In the genomic region with DNA sequence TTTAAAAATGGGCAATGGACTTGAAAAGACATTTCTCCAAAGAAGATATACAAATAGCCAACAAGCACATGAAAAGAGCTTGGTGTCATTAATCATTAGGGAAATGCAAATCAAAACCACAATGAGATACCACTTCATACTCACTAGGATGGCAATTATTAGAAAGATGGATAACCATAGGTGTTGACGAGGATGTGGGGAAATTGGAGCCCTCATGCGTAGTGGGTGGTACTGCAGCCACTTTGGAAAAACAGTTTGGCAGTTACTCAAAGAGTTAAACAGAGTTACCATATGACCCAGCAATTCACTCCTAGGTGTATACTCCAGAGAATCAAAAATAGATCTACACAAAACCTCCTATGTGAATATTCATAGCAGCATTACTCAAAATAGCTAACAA, we compare ENCODE assay signal across 20 cellular contexts.
"Had no signal": no experiment of that assay in that cellular context is flagged by ENCODE, and none has a peak within 500 bp of the region (broad histone marks: within the 10 kb centered on the region; RNA-seq: fewer than 3 reads in every experiment).

No MANE protein-coding gene starts in this region.

- H3K4me1 ChIP-seq: colonic mucosa, foreskin keratinocyte, gastroesophageal sphincter, heart left ventricle, left lung had no signal

- H2AFZ ChIP-seq: hepatocyte had no signal

- ATAC-seq: foreskin keratinocyte; gastroesophageal sphincter; heart left ventricle; left cardiac atrium; left lung; left ventricle myocardium superior; lower lobe of right lung; mucosa of descending colon; naive thymus-derived CD4-positive, alpha-beta T cell had no signal

- H3K9me3 ChIP-seq: colonic mucosa, esophagus muscularis mucosa, gastroesophageal sphincter, left lung, lower lobe of right lung, mucosa of descending colon had no signal

- H3K27me3 ChIP-seq: colonic mucosa, heart left ventricle, hepatocyte, left lung had no signal

- H3K4me3 ChIP-seq: colonic mucosa, esophagus muscularis mucosa, gastroesophageal sphincter, heart left ventricle, hepatocyte, left lung, lower lobe of right lung, mucosa of descending colon had no signal

- H3K36me3 ChIP-seq: colonic mucosa, esophagus muscularis mucosa, gastroesophageal sphincter, heart left ventricle, left lung, lower lobe of right lung had no signal

- H3K4me2 ChIP-seq: hepatocyte had no signal

- FAIRE-seq: endothelial cell of umbilical vein, frontal cortex, islet of Langerhans, keratinocyte had no signal

- DNase-seq: colonic mucosa; cortex of kidney; effector CD8-positive, alpha-beta T cell; foreskin keratinocyte; heart left ventricle; left cardiac atrium; left lung; left ventricle myocardium superior; lower lobe of right lung; mesenchymal stem cell; mucosa of descending colon; naive thymus-derived CD4-positive, alpha-beta T cell; natural killer cell had no signal

- H3K27ac ChIP-seq: colonic mucosa, esophagus muscularis mucosa, foreskin keratinocyte, gastroesophageal sphincter, heart left ventricle, hepatocyte, left lung, lower lobe of right lung had no signal

- H3K79me2 ChIP-seq: hepatocyte had no signal
